Comparison of ENCODE assay signal across 8 cellular contexts in genomic region chr2:54456526-54457325, GRCh38. TPM values are rescaled to one million over a fixed set of nuclear protein-coding genes. Genes with fewer than 3 reads are reported as not detected.
DNase-seq lines count a peak whose midpoint lies in the region; ATAC-seq, FAIRE-seq and TF ChIP-seq lines count a peak whose summit lies in the region.

No MANE protein-coding gene starts in this region.

- TF ChIP-seq EP300 in HepG2 (IDR thresholded peaks at IDR 0.05; ENCODE audit: low read depth in 2 of 2, low read length in 2 of 2) (no peak), HepG2 (CRISPR knock-in tag; IDR thresholded peaks at IDR 0.05; ENCODE audit: borderline replicate concordance) (no peak)

- no peak for TF ChIP-seq RAD21 in HepG2 (CRISPR knock-in tag; IDR thresholded peaks at IDR 0.05)

- intact Hi-C loops in HepG2 (cut with micrococcal nuclease; ENCODE audit: unreplicated experiment) = loop anchor here (1.0 to 5.0 kb wide), 6 partner anchors 36 to 342 kb away; partner anchors contain the start of gene ACYP2

- H3K36me3 ChIP-seq in SK-N-MC (ENCODE audit: insufficient read depth, low read length) (no peaks in the 10 kb centered on the region), HepG2 (replicated peaks in 1 of 2; ENCODE audit: control insufficient read depth in 1 of 2, insufficient read depth in 2 of 2, low read length in 2 of 2) (0 out of 5 replicates have a peak, but pooled peaks cover 0 to 4% of the 10 kb centered on the region in 2 experiments)

- peak overlapping the region; percentile 83 for H3K4me2 ChIP-seq in HepG2 (ENCODE audit: low read depth, low read length)

- FAIRE-seq in GM12891 (lab: Jason Lieb, UNC) (no peak), HepG2 (lab: Jason Lieb, UNC) (no peak)

- peak overlapping the region; percentile 94 for H3K4me3 ChIP-seq in SK-N-MC
- H3K4me3 ChIP-seq in coronary artery = peak overlapping the region; percentile 95
- peak overlapping the region; percentile 93 to 96 (median 93) for H3K4me3 ChIP-seq in HepG2 (replicated peaks in 1 of 3; ENCODE audit: insufficient read depth in 1 of 3, low read depth in 2 of 3, low read length in 3 of 3)

- no peaks in the 10 kb centered on the region; a peak in 1 of 5 replicates for H3K27me3 ChIP-seq in HepG2 (ENCODE audit: control insufficient read depth in 1 of 2, insufficient read depth in 2 of 2, low read length in 2 of 2)

- DNase-seq in GM12891 (ENCODE audit: insufficient read length, low spot score) (peak; percentile 42), SK-N-MC (ENCODE audit: low read depth, low spot score) (no peak), coronary artery (ENCODE audit: low spot score) (no peak), HepG2 (ENCODE audit: low spot score) (peak; percentile 19), substantia nigra (lab: John Stamatoyannopoulos, UW) (peak in 37 of 49 donors; percentile 18 to 90 (median 63)), ureter (ENCODE audit: low spot score) (no peak)

- no TSS peak for BruUV-seq in HepG2 (replicated peaks; lab: Mats Ljungman, UMichigan)

- CTCF ChIA-PET in HepG2 (lab: Yijun Ruan, JAX; ENCODE audit: low intra/inter-chr PET ratio, low total read pairs) = no interaction called here

- ATAC-seq in HG03520 (IDR thresholded peaks at IDR 0.05; ENCODE audit: unreplicated experiment) = peak; percentile 55
- peak; percentile 41 for ATAC-seq in HepG2

- in situ Hi-C loops in HepG2 (cut with HindIII; ENCODE audit: extremely low pct_ligation_motif_present, low pct_unique_long_range_greater_than_20kb) = no loop called here

- H4K20me1 ChIP-seq in HepG2 (ENCODE audit: insufficient read depth, low read length) = peaks cover 44% of the 10 kb centered on the region

- TF ChIP-seq POLR2A in GM12891 (IDR thresholded peaks at IDR 0.05; ENCODE audit: low read depth, low read length) (no peak), HepG2 (IDR thresholded peaks at IDR 0.05; ENCODE audit: insufficient read depth in 1 of 2, low read depth in 2 of 2, low read length in 2 of 2) (no peak; a peak in 1 of 4 replicates)

- peaks cover 49% of the 10 kb centered on the region for H3K4me1 ChIP-seq in HepG2 (ENCODE audit: insufficient read depth, low read length)

- H3K9ac ChIP-seq in SK-N-MC (ENCODE audit: insufficient read length) (peak overlapping the region; percentile 57), HepG2 (ENCODE audit: insufficient read depth, low read depth, low read length) (peak overlapping the region; percentile 66)

- H3K27ac ChIP-seq in 22Rv1 = peak overlapping the region; percentile 87
- H3K27ac ChIP-seq in SK-N-MC = no peak overlapping the region
- peak overlapping the region; percentile 86 to 97 for H3K27ac ChIP-seq in coronary artery
- H3K27ac ChIP-seq in HepG2 (ENCODE audit: extremely low read length, insufficient read depth, low read length) = peak overlapping the region; percentile 82
- H3K27ac ChIP-seq in substantia nigra (ENCODE audit: low read depth, low read length, poor library complexity, severe bottlenecking) = peak overlapping the region; percentile 98

- H2AFZ ChIP-seq in HepG2 (ENCODE audit: low read length) = no peak overlapping the region

- H3K9me3 ChIP-seq in SK-N-MC (ENCODE audit: low read depth, low read length) (no peaks in the 10 kb centered on the region), HepG2 (ENCODE audit: low read length) (no peaks in the 10 kb centered on the region)

- TF ChIP-seq CTCF in 22Rv1 (IDR thresholded peaks at IDR 0.05) (no peak), coronary artery (IDR thresholded peaks at IDR 0.05) (no peak), HepG2 (CRISPR knock-in tag; IDR thresholded peaks at IDR 0.05) (no peak)

- POLR2A ChIA-PET in HepG2 (lab: Yijun Ruan, JAX) = interaction anchor here (0.6 to 2.0 kb wide), 5 partner anchors 10 to 350 kb away, joined by 3 to 7 read pairs (median 3); no protein-coding TSS in a partner anchor

- WGBS in HepG2 (ENCODE audit: low lambda C conversion rate) = 1% methylated on average over 37 of the region's 98 CpGs

- H3K79me2 ChIP-seq in HepG2 (ENCODE audit: insufficient read depth, low read length) = peaks cover 49% of the 10 kb centered on the region

TF ChIP-seq in GM12891, 5 proteins besides CTCF, POLR2A, EP300 and RAD21:
- no peak for TF ChIP-seq POU2F2 (IDR thresholded peaks at IDR 0.05; ENCODE audit: low read depth, low read length)
- no peak for TF ChIP-seq SPI1 (IDR thresholded peaks at IDR 0.05; ENCODE audit: low read depth, low read length)
- TF ChIP-seq PAX5 (IDR thresholded peaks at IDR 0.05; ENCODE audit: insufficient read depth, low read length, severe bottlenecking) = no peak
- no peak for TF ChIP-seq TAF1 (IDR thresholded peaks at IDR 0.05; ENCODE audit: low read depth, low read length)
- no peak for TF ChIP-seq POLR2AphosphoS5 (IDR thresholded peaks at IDR 0.05; ENCODE audit: low read depth, low read length)

TF ChIP-seq in HepG2, 621 proteins besides CTCF, POLR2A, EP300 and RAD21 (continues in another document):
- TF ChIP-seq HMGXB3 (CRISPR knock-in tag; IDR thresholded peaks at IDR 0.05; ENCODE audit: borderline replicate concordance) = 0 out of 2 replicates have a peak, but pooled peaks have one; percentile 5
- peak; percentile 15; the same call in 1 of the 2 replicates for TF ChIP-seq MYPOP (CRISPR knock-in tag; IDR thresholded peaks at IDR 0.05)
- peak; percentile 31; the same call in 1 of the 2 replicates for TF ChIP-seq MAX (IDR thresholded peaks at IDR 0.05)
- 0 out of 2 replicates have a peak, but pooled peaks have one; percentile 58 for TF ChIP-seq HES4 (CRISPR knock-in tag; IDR thresholded peaks at IDR 0.05; ENCODE audit: borderline replicate concordance)
- peak; percentile 14 for TF ChIP-seq SKI (IDR thresholded peaks at IDR 0.05; ENCODE audit: partially characterized antibody)

RNA-seq across cellular contexts. Expression of gene SPTBN1, which starts 0.6 kb away (rescaled TPM):
- polyA plus RNA-seq in GM12891 (2012; ENCODE audit: low read depth, missing spikeins) = 41.4 TPM
- 139 and 299 TPM in 2 replicates for total RNA-seq in HepG2 (2016; rRNA removed; fragmentation: Illumina TruSeq; extraction: Trizol)
- 7.6 and 9.0 TPM in 2 replicates for total RNA-seq in HepG2 (2016; cell fraction: cytosol; rRNA removed; fragmentation: Illumina TruSeq; extraction: Trizol; ENCODE audit: low read depth)
- 109 and 295 TPM in 2 replicates for total RNA-seq in HepG2 (2016; cell fraction: insoluble cytoplasmic fraction; rRNA removed; fragmentation: Illumina TruSeq; extraction: Trizol)
- 27.1 and 31.5 TPM in 2 replicates for total RNA-seq in HepG2 (2016; cell fraction: membrane; rRNA removed; fragmentation: Illumina TruSeq; extraction: Trizol)
- total RNA-seq in HepG2 (2016; cell fraction: nucleus; rRNA removed; fragmentation: Illumina TruSeq; extraction: Trizol) = 441 and 497 TPM in 2 replicates
- polyA plus RNA-seq in HepG2 (2011; rRNA removed) = 123 and 127 TPM in 2 replicates
- polyA plus RNA-seq in HepG2 (2011; cell fraction: cytosol; rRNA removed) = 37.4 and 38.8 TPM in 2 replicates
- 594 and 623 TPM in 2 replicates for polyA plus RNA-seq in HepG2 (2011; cell fraction: nucleus; rRNA removed)
- polyA plus RNA-seq in HepG2 (2012) = 212 and 223 TPM in 2 replicates
- 3.3 and 4.0 TPM in 2 replicates for polyA plus RNA-seq in HepG2 (2016; cell fraction: cytosol; fragmentation: Illumina TruSeq; extraction: Trizol; ENCODE audit: low read depth)
- 55.3 and 74.4 TPM in 2 replicates for polyA plus RNA-seq in HepG2 (2016; cell fraction: insoluble cytoplasmic fraction; fragmentation: Illumina TruSeq; extraction: Trizol; ENCODE audit: low read depth)
- polyA plus RNA-seq in HepG2 (2016; cell fraction: membrane; fragmentation: Illumina TruSeq; extraction: Trizol; ENCODE audit: low read depth) = 9.0 and 11.0 TPM in 2 replicates
- 381 and 401 TPM in 2 replicates for polyA plus RNA-seq in HepG2 (2016; cell fraction: nucleus; fragmentation: Illumina TruSeq; extraction: Trizol; ENCODE audit: insufficient read depth, low read depth)
- 53.9 and 245 TPM in 2 replicates for polyA minus RNA-seq in HepG2 (2011; rRNA and poly(A)+ RNA removed; ENCODE audit: low replicate concordance)
- polyA minus RNA-seq in HepG2 (2011; cell fraction: cytosol; rRNA and poly(A)+ RNA removed) = 129 and 133 TPM in 2 replicates
- polyA minus RNA-seq in HepG2 (2011; cell fraction: nucleus; rRNA and poly(A)+ RNA removed) = 957 and 1,039 TPM in 2 replicates
- 380 TPM for total RNA-seq in ureter

Comparison
In these comparisons a context has a peak if more than half of its experiments do, and no peak if none do; other contexts are left out.
1. DNase-seq: peak in GM12891 (single experiment), HepG2 (single experiment) and substantia nigra (37 of 49); none in SK-N-MC (single experiment), coronary artery (single experiment) and ureter (single experiment).
2. Peak in every context shown above with its lines, with median percentiles within 50 percentile points of each other: H3K4me3 ChIP-seq.